9 cellular contexts compared by ENCODE assay signal in genomic region chr17:77429735-77429984, GRCh38.
DNase-seq lines count a peak whose midpoint lies in the region; TF ChIP-seq lines count a peak whose summit lies in the region.
"Had no signal": no experiment of that assay in that cellular context is flagged by ENCODE, and none has a peak within 500 bp of the region (broad histone marks: within the 10 kb centered on the region; RNA-seq: fewer than 3 reads in every experiment).

No MANE protein-coding gene starts in this region.

- peak overlapping the region; percentile 16; the same call in 1 of the 2 replicates for H3K9ac ChIP-seq in SK-N-SH

- no peaks in the 10 kb centered on the region for H3K36me3 ChIP-seq in CD8-positive, alpha-beta memory T cell (ENCODE audit: insufficient read depth, low read length)
- H3K36me3 ChIP-seq in SK-N-SH (replicated peaks in 1 of 2; ENCODE audit: control insufficient read depth in 1 of 2, insufficient read depth in 2 of 2, low read length in 1 of 2) (no peaks in the 10 kb centered on the region), sigmoid colon (no peaks in the 10 kb centered on the region)

- peak overlapping the region in 5 of 8 donors; percentile 60 to 77 (median 72) for H3K27ac Mint-ChIP-seq in CD8-positive, alpha-beta memory T cell
- H3K27ac Mint-ChIP-seq in glutamatergic neuron (ENCODE audit: unreplicated experiment) = peak overlapping the region; percentile 65
- no peak overlapping the region for H3K27ac Mint-ChIP-seq in activated T-helper 1 cell treated with anti-CD3 and anti-CD28 coated beads, Interleukin-12 subunit alpha, Interleukin-12 subunit beta, Interleukin-2, Interleukin-4 antibody, amounts not matched to agents 30 ng/mL and 10 ng/mL and 1 ng/mL, durations not matched to agents 14 hours and 24 hours and 36 hours

- H3K4me2 ChIP-seq in SK-N-SH = peak overlapping the region; percentile 68; the same call in 1 of the 2 replicates

- peaks cover 0 to 29% (median 0%) of the 10 kb centered on the region in 3 donors for H3K36me3 Mint-ChIP-seq in CD8-positive, alpha-beta memory T cell
- no peaks in the 10 kb centered on the region for H3K36me3 Mint-ChIP-seq in glutamatergic neuron (ENCODE audit: unreplicated experiment)
- peaks cover 7% of the 10 kb centered on the region for H3K36me3 Mint-ChIP-seq in activated T-helper 1 cell treated with anti-CD3 and anti-CD28 coated beads, Interleukin-12 subunit alpha, Interleukin-12 subunit beta, Interleukin-2, Interleukin-4 antibody, amounts not matched to agents 30 ng/mL and 10 ng/mL and 1 ng/mL, durations not matched to agents 14 hours and 24 hours and 36 hours (ENCODE audit: low read depth)

- TF ChIP-seq RAD21 in SK-N-SH (IDR thresholded peaks at IDR 0.05; ENCODE audit: low read length) = no peak

- H3K27me3 Mint-ChIP-seq in CD8-positive, alpha-beta memory T cell = no peaks in the 10 kb centered on the region
- peaks cover 6% of the 10 kb centered on the region for H3K27me3 Mint-ChIP-seq in glutamatergic neuron (ENCODE audit: unreplicated experiment)
- H3K27me3 Mint-ChIP-seq in activated T-helper 1 cell treated with anti-CD3 and anti-CD28 coated beads, Interleukin-12 subunit alpha, Interleukin-12 subunit beta, Interleukin-2, Interleukin-4 antibody, amounts not matched to agents 30 ng/mL and 10 ng/mL and 1 ng/mL, durations not matched to agents 14 hours and 24 hours and 36 hours (ENCODE audit: insufficient read depth) = no peaks in the 10 kb centered on the region

- no peak for TF ChIP-seq POLR2A in sigmoid colon (IDR thresholded peaks at IDR 0.05)

- no peak overlapping the region for H2AFZ ChIP-seq in SK-N-SH (ENCODE audit: low read depth)

- TF ChIP-seq EP300 in SK-N-SH (IDR thresholded peaks at IDR 0.05; ENCODE audit: borderline replicate concordance in 1 of 2, low read depth in 1 of 2, low read length in 1 of 2) (no peak), sigmoid colon (IDR thresholded peaks at IDR 0.05) (no peak)

- H3K79me2 ChIP-seq in SK-N-SH (ENCODE audit: insufficient read depth) = peaks cover 66% of the 10 kb centered on the region

- POLR2A ChIA-PET in CD8-positive, alpha-beta memory T cell (lab: Charles Lee) = interaction anchor here (0.6 to 2.1 kb wide), 12 partner anchors 12 to 98 kb away, joined by 3 to 12 read pairs (median 6); no protein-coding TSS in a partner anchor
- POLR2A ChIA-PET in SK-N-SH (lab: Yijun Ruan, JAX) = interaction anchor here (0.5 to 1.5 kb wide), 10 partner anchors 22 to 529 kb away, joined by 3 to 7 read pairs (median 4); partner anchors contain the start of gene TNRC6C

- peaks cover 98% of the 10 kb centered on the region for H3K4me1 ChIP-seq in CD8-positive, alpha-beta memory T cell (ENCODE audit: insufficient read depth, low read length)
- H3K4me1 ChIP-seq in SK-N-SH (ENCODE audit: control insufficient read depth in 1 of 2, insufficient read depth in 2 of 2, low read depth in 1 of 2, low read length in 1 of 2) (peaks cover 82 to 87% of the 10 kb centered on the region in 2 experiments), sigmoid colon (peaks cover 0 to 100% (median 99%) of the 10 kb centered on the region in 4 donors)

- no peaks in the 10 kb centered on the region for H3K9me3 Mint-ChIP-seq in CD8-positive, alpha-beta memory T cell
- H3K9me3 Mint-ChIP-seq in glutamatergic neuron (ENCODE audit: unreplicated experiment) = peaks cover 8% of the 10 kb centered on the region
- no peaks in the 10 kb centered on the region for H3K9me3 Mint-ChIP-seq in activated T-helper 1 cell treated with anti-CD3 and anti-CD28 coated beads, Interleukin-12 subunit alpha, Interleukin-12 subunit beta, Interleukin-2, Interleukin-4 antibody, amounts not matched to agents 30 ng/mL and 10 ng/mL and 1 ng/mL, durations not matched to agents 14 hours and 24 hours and 36 hours

- H3K9me3 ChIP-seq in CD8-positive, alpha-beta memory T cell (ENCODE audit: low read length) = no peaks in the 10 kb centered on the region
- H3K9me3 ChIP-seq in SK-N-SH (no peaks in the 10 kb centered on the region), sigmoid colon (no peaks in the 10 kb centered on the region)
- H3K9me3 ChIP-seq: left lung had no signal

- H4K20me1 ChIP-seq in SK-N-SH (ENCODE audit: insufficient read depth) = peaks cover 3% of the 10 kb centered on the region; the same call in 1 of the 2 replicates

- H3F3A ChIP-seq in SK-N-SH (replicated peaks; ENCODE audit: insufficient read depth) = peaks cover 47% of the 10 kb centered on the region

- DNase-seq in CD8-positive, alpha-beta memory T cell = no peak
- DNase-seq in SK-N-SH (no peak), glutamatergic neuron (no peak), sigmoid colon (no peak), LoVo (ENCODE audit: low spot score) (no peak), OCI-M1 (lab: John Stamatoyannopoulos, UW) (no peak), GM10266 (ENCODE audit: extremely low spot score) (no peak)
- DNase-seq in activated T-helper 1 cell treated with anti-CD3 and anti-CD28 coated beads, Interleukin-12 subunit alpha, Interleukin-12 subunit beta, Interleukin-2, Interleukin-4 antibody, amounts not matched to agents 30 ng/mL and 10 ng/mL and 1 ng/mL, durations not matched to agents 14 hours and 24 hours and 36 hours (ENCODE audit: low spot score) = no peak

- TF ChIP-seq CTCF in SK-N-SH (IDR thresholded peaks at IDR 0.05) = no peak
- TF ChIP-seq CTCF in glutamatergic neuron (IDR thresholded peaks at IDR 0.05; ENCODE audit: partially characterized antibody, unreplicated experiment) = no peak
- no peak for TF ChIP-seq CTCF in sigmoid colon (IDR thresholded peaks at IDR 0.05)
- TF ChIP-seq CTCF in GM10266 (IDR thresholded peaks at IDR 0.05; ENCODE audit: control insufficient read depth, insufficient read depth, low read depth, missing control alignments) = no peak

- intact Hi-C loops in sigmoid colon (cut with DNase I) = loop anchor here (5.0 kb wide), 1 partner anchor 528 kb away; the partner anchor contains the start of gene TNRC6C
- intact Hi-C loops in activated T-helper 1 cell treated with anti-CD3 and anti-CD28 coated beads, Interleukin-12 subunit alpha, Interleukin-12 subunit beta, Interleukin-2, Interleukin-4 antibody, amounts not matched to agents 30 ng/mL and 10 ng/mL and 1 ng/mL, durations not matched to agents 14 hours and 24 hours and 36 hours (cut with micrococcal nuclease) = no loop called here

- no peaks in the 10 kb centered on the region for H3K27me3 ChIP-seq in CD8-positive, alpha-beta memory T cell (ENCODE audit: insufficient read depth, low read length, poor library complexity, severe bottlenecking)
- H3K27me3 ChIP-seq in SK-N-SH (ENCODE audit: insufficient read depth) (no peaks in the 10 kb centered on the region), sigmoid colon (no peaks in the 10 kb centered on the region)
- H3K27me3 ChIP-seq: left lung had no signal

- H3K4me1 Mint-ChIP-seq in CD8-positive, alpha-beta memory T cell = peaks cover 65 to 94% (median 76%) of the 10 kb centered on the region in 3 donors
- H3K4me1 Mint-ChIP-seq in glutamatergic neuron (ENCODE audit: low read depth, unreplicated experiment) = peaks cover 35% of the 10 kb centered on the region
- H3K4me1 Mint-ChIP-seq in activated T-helper 1 cell treated with anti-CD3 and anti-CD28 coated beads, Interleukin-12 subunit alpha, Interleukin-12 subunit beta, Interleukin-2, Interleukin-4 antibody, amounts not matched to agents 30 ng/mL and 10 ng/mL and 1 ng/mL, durations not matched to agents 14 hours and 24 hours and 36 hours (ENCODE audit: low read depth) = peaks cover 65% of the 10 kb centered on the region

- no peak overlapping the region for H3K27ac ChIP-seq in CD8-positive, alpha-beta memory T cell (ENCODE audit: low read depth, low read length)
- H3K27ac ChIP-seq in SK-N-SH (ENCODE audit: low read depth in 2 of 2, low read length in 1 of 2) = peak overlapping the region; percentile 78 to 97
- peak overlapping the region; percentile 96 to 100 (median 98) for H3K27ac ChIP-seq in sigmoid colon

- H3K4me3 ChIP-seq in CD8-positive, alpha-beta memory T cell (ENCODE audit: low read length) = no peak overlapping the region
- H3K4me3 ChIP-seq in SK-N-SH (ENCODE audit: low read depth in 2 of 2, low read length in 1 of 2) (peak overlapping the region in 1 of 2 experiments; percentile 42; a peak in 1 of 4 replicates), sigmoid colon (no peak overlapping the region)
- H3K4me3 ChIP-seq: left lung had no signal

- peak overlapping the region in 1 of 7 donors; percentile 23 for H3K4me3 Mint-ChIP-seq in CD8-positive, alpha-beta memory T cell
- H3K4me3 Mint-ChIP-seq in glutamatergic neuron (ENCODE audit: unreplicated experiment) = no peak overlapping the region
- H3K4me3 Mint-ChIP-seq in activated T-helper 1 cell treated with anti-CD3 and anti-CD28 coated beads, Interleukin-12 subunit alpha, Interleukin-12 subunit beta, Interleukin-2, Interleukin-4 antibody, amounts not matched to agents 30 ng/mL and 10 ng/mL and 1 ng/mL, durations not matched to agents 14 hours and 24 hours and 36 hours = no peak overlapping the region

- CTCF ChIA-PET in CD8-positive, alpha-beta memory T cell (lab: Charles Lee) = interaction anchor here (0.7 to 6.7 kb wide), 44 partner anchors 9 to 584 kb away, joined by 3 to 74 read pairs (median 6); no protein-coding TSS in a partner anchor
- CTCF ChIA-PET in SK-N-SH (lab: Yijun Ruan, JAX) = interaction anchor here (0.5 to 29.4 kb wide), 55 partner anchors 9 to 895 kb away, joined by 3 to 566 read pairs (median 8); no protein-coding TSS in a partner anchor

- H3K9me2 ChIP-seq in SK-N-SH = no peaks in the 10 kb centered on the region

- WGBS in SK-N-SH (ENCODE audit: low lambda C conversion rate) = 58% methylated on average over 5 of the region's 5 CpGs
- 65 to 66% methylated on average over 5 of the region's 5 CpGs for WGBS in sigmoid colon, 2 donors

TF ChIP-seq in SK-N-SH, 30 proteins besides CTCF, POLR2A, EP300 and RAD21 (continues in another document):
- TF ChIP-seq GATA2 (CRISPR knock-in tag; IDR thresholded peaks at IDR 0.05) (no peak), JUND (IDR thresholded peaks at IDR 0.05) (no peak), YY1 (IDR thresholded peaks at IDR 0.05; ENCODE audit: low read depth) (no peak), TEAD4 (IDR thresholded peaks at IDR 0.05; ENCODE audit: borderline replicate concordance, insufficient read depth) (no peak), TCF12 (IDR thresholded peaks at IDR 0.05) (no peak), POLR2AphosphoS5 (IDR thresholded peaks at IDR 0.05; ENCODE audit: low read depth, low read length) (no peak)
- TF ChIP-seq, protein P1, sequence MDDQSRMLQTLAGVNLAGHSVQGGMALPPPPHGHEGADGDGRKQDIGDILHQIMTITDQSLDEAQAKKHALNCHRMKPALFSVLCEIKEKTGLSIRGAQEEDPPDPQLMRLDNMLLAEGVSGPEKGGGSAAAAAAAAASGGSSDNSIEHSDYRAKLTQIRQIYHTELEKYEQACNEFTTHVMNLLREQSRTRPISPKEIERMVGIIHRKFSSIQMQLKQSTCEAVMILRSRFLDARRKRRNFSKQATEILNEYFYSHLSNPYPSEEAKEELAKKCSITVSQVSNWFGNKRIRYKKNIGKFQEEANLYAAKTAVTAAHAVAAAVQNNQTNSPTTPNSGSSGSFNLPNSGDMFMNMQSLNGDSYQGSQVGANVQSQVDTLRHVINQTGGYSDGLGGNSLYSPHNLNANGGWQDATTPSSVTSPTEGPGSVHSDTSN (IDR thresholded peaks at IDR 0.05) = no peak
